1 cellular context compared by ENCODE assay signal in the genomic region with DNA sequence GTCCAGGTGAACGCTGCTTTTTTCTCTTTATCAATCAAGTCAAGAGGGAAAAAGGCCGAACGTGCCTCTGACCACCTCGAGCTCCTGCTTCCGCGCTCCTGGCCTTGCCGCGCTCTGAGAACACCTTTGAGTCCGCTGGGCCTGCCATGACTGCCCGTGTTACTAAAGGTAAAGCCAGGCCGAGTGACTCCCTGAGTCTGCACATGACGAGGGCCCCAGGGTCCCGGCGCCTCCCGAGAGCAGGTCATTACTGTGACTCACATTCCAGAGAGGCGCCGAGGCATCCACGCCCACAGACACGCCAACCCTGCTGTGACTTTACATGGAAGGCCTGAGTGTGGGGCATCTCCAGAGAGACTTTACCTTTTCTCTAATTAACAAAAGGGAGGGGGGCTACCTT.
TF ChIP-seq lines count a peak whose summit lies in the region.

No MANE protein-coding gene starts in this region.

TF ChIP-seq in WTC11, 78 proteins besides CTCF, POLR2A, EP300 and RAD21 (continued from another document):
- TF ChIP-seq, protein P1, sequence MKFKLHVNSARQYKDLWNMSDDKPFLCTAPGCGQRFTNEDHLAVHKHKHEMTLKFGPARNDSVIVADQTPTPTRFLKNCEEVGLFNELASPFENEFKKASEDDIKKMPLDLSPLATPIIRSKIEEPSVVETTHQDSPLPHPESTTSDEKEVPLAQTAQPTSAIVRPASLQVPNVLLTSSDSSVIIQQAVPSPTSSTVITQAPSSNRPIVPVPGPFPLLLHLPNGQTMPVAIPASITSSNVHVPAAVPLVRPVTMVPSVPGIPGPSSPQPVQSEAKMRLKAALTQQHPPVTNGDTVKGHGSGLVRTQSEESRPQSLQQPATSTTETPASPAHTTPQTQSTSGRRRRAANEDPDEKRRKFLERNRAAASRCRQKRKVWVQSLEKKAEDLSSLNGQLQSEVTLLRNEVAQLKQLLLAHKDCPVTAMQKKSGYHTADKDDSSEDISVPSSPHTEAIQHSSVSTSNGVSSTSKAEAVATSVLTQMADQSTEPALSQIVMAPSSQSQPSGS (CRISPR knock-in tag; IDR thresholded peaks at IDR 0.05; ENCODE audit: borderline replicate concordance, low read depth), result no peak
- TF ChIP-seq PRRX2 (CRISPR knock-in tag; IDR thresholded peaks at IDR 0.05) (no peak), ESRRA (CRISPR knock-in tag; IDR thresholded peaks at IDR 0.05; ENCODE audit: borderline replicate concordance) (no peak), FOXJ3 (CRISPR knock-in tag; IDR thresholded peaks at IDR 0.05; ENCODE audit: borderline replicate concordance) (no peak), CREM (CRISPR knock-in tag; IDR thresholded peaks at IDR 0.05) (no peak), KAT7 (CRISPR knock-in tag; IDR thresholded peaks at IDR 0.05; ENCODE audit: borderline replicate concordance) (no peak), ZNF396 (CRISPR knock-in tag; IDR thresholded peaks at IDR 0.05; ENCODE audit: borderline replicate concordance) (no peak)
- TF ChIP-seq, protein P2, sequence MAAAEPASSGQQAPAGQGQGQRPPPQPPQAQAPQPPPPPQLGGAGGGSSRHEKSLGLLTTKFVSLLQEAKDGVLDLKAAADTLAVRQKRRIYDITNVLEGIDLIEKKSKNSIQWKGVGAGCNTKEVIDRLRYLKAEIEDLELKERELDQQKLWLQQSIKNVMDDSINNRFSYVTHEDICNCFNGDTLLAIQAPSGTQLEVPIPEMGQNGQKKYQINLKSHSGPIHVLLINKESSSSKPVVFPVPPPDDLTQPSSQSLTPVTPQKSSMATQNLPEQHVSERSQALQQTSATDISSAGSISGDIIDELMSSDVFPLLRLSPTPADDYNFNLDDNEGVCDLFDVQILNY (CRISPR knock-in tag; IDR thresholded peaks at IDR 0.05), result no peak
- TF ChIP-seq, protein P3, sequence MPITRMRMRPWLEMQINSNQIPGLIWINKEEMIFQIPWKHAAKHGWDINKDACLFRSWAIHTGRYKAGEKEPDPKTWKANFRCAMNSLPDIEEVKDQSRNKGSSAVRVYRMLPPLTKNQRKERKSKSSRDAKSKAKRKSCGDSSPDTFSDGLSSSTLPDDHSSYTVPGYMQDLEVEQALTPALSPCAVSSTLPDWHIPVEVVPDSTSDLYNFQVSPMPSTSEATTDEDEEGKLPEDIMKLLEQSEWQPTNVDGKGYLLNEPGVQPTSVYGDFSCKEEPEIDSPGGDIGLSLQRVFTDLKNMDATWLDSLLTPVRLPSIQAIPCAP (CRISPR knock-in tag; IDR thresholded peaks at IDR 0.05), result no peak
- TF ChIP-seq, protein P4, sequence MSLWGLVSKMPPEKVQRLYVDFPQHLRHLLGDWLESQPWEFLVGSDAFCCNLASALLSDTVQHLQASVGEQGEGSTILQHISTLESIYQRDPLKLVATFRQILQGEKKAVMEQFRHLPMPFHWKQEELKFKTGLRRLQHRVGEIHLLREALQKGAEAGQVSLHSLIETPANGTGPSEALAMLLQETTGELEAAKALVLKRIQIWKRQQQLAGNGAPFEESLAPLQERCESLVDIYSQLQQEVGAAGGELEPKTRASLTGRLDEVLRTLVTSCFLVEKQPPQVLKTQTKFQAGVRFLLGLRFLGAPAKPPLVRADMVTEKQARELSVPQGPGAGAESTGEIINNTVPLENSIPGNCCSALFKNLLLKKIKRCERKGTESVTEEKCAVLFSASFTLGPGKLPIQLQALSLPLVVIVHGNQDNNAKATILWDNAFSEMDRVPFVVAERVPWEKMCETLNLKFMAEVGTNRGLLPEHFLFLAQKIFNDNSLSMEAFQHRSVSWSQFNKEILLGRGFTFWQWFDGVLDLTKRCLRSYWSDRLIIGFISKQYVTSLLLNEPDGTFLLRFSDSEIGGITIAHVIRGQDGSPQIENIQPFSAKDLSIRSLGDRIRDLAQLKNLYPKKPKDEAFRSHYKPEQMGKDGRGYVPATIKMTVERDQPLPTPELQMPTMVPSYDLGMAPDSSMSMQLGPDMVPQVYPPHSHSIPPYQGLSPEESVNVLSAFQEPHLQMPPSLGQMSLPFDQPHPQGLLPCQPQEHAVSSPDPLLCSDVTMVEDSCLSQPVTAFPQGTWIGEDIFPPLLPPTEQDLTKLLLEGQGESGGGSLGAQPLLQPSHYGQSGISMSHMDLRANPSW (CRISPR knock-in tag; conservative IDR thresholded peaks at IDR 0.05; ENCODE audit: low read depth), result no peak
- TF ChIP-seq, protein P5, sequence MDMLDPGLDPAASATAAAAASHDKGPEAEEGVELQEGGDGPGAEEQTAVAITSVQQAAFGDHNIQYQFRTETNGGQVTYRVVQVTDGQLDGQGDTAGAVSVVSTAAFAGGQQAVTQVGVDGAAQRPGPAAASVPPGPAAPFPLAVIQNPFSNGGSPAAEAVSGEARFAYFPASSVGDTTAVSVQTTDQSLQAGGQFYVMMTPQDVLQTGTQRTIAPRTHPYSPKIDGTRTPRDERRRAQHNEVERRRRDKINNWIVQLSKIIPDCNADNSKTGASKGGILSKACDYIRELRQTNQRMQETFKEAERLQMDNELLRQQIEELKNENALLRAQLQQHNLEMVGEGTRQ (CRISPR knock-in tag; IDR thresholded peaks at IDR 0.05), result no peak
- TF ChIP-seq, protein P6, sequence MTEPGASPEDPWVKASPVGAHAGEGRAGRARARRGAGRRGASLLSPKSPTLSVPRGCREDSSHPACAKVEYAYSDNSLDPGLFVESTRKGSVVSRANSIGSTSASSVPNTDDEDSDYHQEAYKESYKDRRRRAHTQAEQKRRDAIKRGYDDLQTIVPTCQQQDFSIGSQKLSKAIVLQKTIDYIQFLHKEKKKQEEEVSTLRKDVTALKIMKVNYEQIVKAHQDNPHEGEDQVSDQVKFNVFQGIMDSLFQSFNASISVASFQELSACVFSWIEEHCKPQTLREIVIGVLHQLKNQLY (CRISPR knock-in tag; IDR thresholded peaks at IDR 0.05), result no peak
- TF ChIP-seq, protein P7, sequence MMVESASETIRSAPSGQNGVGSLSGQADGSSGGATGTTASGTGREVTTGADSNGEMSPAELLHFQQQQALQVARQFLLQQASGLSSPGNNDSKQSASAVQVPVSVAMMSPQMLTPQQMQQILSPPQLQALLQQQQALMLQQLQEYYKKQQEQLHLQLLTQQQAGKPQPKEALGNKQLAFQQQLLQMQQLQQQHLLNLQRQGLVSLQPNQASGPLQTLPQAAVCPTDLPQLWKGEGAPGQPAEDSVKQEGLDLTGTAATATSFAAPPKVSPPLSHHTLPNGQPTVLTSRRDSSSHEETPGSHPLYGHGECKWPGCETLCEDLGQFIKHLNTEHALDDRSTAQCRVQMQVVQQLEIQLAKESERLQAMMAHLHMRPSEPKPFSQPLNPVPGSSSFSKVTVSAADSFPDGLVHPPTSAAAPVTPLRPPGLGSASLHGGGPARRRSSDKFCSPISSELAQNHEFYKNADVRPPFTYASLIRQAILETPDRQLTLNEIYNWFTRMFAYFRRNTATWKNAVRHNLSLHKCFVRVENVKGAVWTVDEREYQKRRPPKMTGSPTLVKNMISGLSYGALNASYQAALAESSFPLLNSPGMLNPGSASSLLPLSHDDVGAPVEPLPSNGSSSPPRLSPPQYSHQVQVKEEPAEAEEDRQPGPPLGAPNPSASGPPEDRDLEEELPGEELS (CRISPR knock-in tag; IDR thresholded peaks at IDR 0.05), result no peak
- TF ChIP-seq, protein P8, sequence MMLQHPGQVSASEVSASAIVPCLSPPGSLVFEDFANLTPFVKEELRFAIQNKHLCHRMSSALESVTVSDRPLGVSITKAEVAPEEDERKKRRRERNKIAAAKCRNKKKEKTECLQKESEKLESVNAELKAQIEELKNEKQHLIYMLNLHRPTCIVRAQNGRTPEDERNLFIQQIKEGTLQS (CRISPR knock-in tag; conservative IDR thresholded peaks at IDR 0.05), result no peak
